9 cellular contexts compared by ENCODE assay signal in genomic region chr1:84299536-84300260, GRCh38. TPM values are rescaled to one million over a fixed set of nuclear protein-coding genes. Genes with fewer than 3 reads are reported as not detected.
DNase-seq lines count a peak whose midpoint lies in the region; ATAC-seq and TF ChIP-seq lines count a peak whose summit lies in the region.
"Had no signal": no experiment of that assay in that cellular context is flagged by ENCODE, and none has a peak within 500 bp of the region (broad histone marks: within the 10 kb centered on the region; RNA-seq: fewer than 3 reads in every experiment).

No MANE protein-coding gene starts in this region.

- H3K4me3 ChIP-seq in neural progenitor cell: peak overlapping the region; percentile 99

- H3K27me3 Mint-ChIP-seq in neural progenitor cell (ENCODE audit: insufficient read depth, low read depth): no peaks in the 10 kb centered on the region

- peak overlapping the region; percentile 93 for H3K27ac Mint-ChIP-seq in neural progenitor cell

- H3K79me2 ChIP-seq in neural progenitor cell (ENCODE audit: low read depth): no peaks in the 10 kb centered on the region

- H4K20me1 ChIP-seq in neural progenitor cell (ENCODE audit: low read depth): no peaks in the 10 kb centered on the region

- H3K9me3 ChIP-seq in neural progenitor cell (ENCODE audit: low read depth): no peaks in the 10 kb centered on the region

- H3K4me3 Mint-ChIP-seq in neural progenitor cell: peak overlapping the region; percentile 85

- no peak overlapping the region for H2AFZ ChIP-seq in neural progenitor cell (replicated peaks)

- ATAC-seq in GM19452 (IDR thresholded peaks at IDR 0.05; ENCODE audit: unreplicated experiment) (no peak), GM21619 (IDR thresholded peaks at IDR 0.05; ENCODE audit: unreplicated experiment) (no peak)

- no peak overlapping the region for H3K9ac ChIP-seq in neural progenitor cell

- peaks cover 24% of the 10 kb centered on the region for H3F3A ChIP-seq in neural progenitor cell (ENCODE audit: low read depth)

- peaks cover 40% of the 10 kb centered on the region for H3K4me1 ChIP-seq in neural progenitor cell

- H3K36me3 Mint-ChIP-seq in neural progenitor cell: peaks cover 4% of the 10 kb centered on the region

- TF ChIP-seq CTCF in neural progenitor cell (IDR thresholded peaks at IDR 0.05): no peak

- peaks cover 54% of the 10 kb centered on the region for H3K4me1 Mint-ChIP-seq in neural progenitor cell

- in situ Hi-C loops in Caki2 (cut with HindIII; ENCODE audit: low pct_unique_long_range_greater_than_20kb, low sequenced_read_pairs): no loop called here

- peak overlapping the region; percentile 97 for H3K4me2 ChIP-seq in neural progenitor cell

- no peaks in the 10 kb centered on the region for H3K27me3 ChIP-seq in neural progenitor cell

- peaks cover 11% of the 10 kb centered on the region for H3K9me3 Mint-ChIP-seq in neural progenitor cell

- H3K36me3 ChIP-seq in neural progenitor cell: no peaks in the 10 kb centered on the region

- no peak overlapping the region for H3K27ac ChIP-seq in neural progenitor cell

- DNase-seq in Caki2 (ENCODE audit: low read depth) (peak; percentile 13), MV-4-11 (lab: John Stamatoyannopoulos, UW) (peak; percentile 68), dermis blood vessel endothelial cell (peak; percentile 57), neural progenitor cell (ENCODE audit: low spot score) (no peak), activated gamma-delta T cell (lab: John Stamatoyannopoulos, UW) (no peak)
- DNase-seq in stimulated activated CD8-positive, alpha-beta memory T cell treated with anti-CD3 and anti-CD28 coated beads, Interleukin-4, amount 100 ng/mL, for 48 hours: no peak

RNA-seq across cellular contexts. Expression of gene SAMD13, which starts 1.8 kb away (rescaled TPM):
- total RNA-seq in Caki2 (2014; rRNA removed; shearing (Covaris generic); ENCODE audit: low replicate concordance): 2.5 and 8.7 TPM in 2 replicates
- total RNA-seq in dermis blood vessel endothelial cell (1.0 and 1.5 TPM in 2 replicates), neural progenitor cell (ENCODE audit: low replicate concordance) (4.6 and 5.6 TPM in 2 replicates)
- total RNA-seq: T-helper 1 cell treated with Interleukin-12 subunit alpha and Interleukin-12 subunit beta and Interleukin-4 antibody, amounts not matched to agents 30 ng/mL and 1 ng/mL, for 36 hours had no signal

Comparison
In these comparisons a context has a peak if more than half of its experiments do, and no peak if none do; other contexts are left out.
1. DNase-seq: peak in Caki2 (single experiment), MV-4-11 (single experiment) and dermis blood vessel endothelial cell (single experiment); none in neural progenitor cell (single experiment), stimulated activated CD8-positive, alpha-beta memory T cell treated with anti-CD3 and anti-CD28 coated beads, Interleukin-4, amount 100 ng/mL, for 48 hours (single experiment) and activated gamma-delta T cell (single experiment).